In genomic region chr13:110957181-110957884, GRCh38 we compare ENCODE assay signal across 13 cellular contexts. TPM values are rescaled to one million over a fixed set of nuclear protein-coding genes. Genes with fewer than 3 reads are reported as not detected.
DNase-seq lines count a peak whose midpoint lies in the region; ATAC-seq and TF ChIP-seq lines count a peak whose summit lies in the region.
"Had no signal": no experiment of that assay in that cellular context is flagged by ENCODE, and none has a peak within 500 bp of the region (broad histone marks: within the 10 kb centered on the region; RNA-seq: fewer than 3 reads in every experiment).

No MANE protein-coding gene starts in this region.

- no peaks in the 10 kb centered on the region for H4K20me1 ChIP-seq in GM23338 (replicated peaks; ENCODE audit: insufficient read depth)

- H3K4me1 ChIP-seq in GM23338 (ENCODE audit: insufficient read depth) (no peaks in the 10 kb centered on the region), tibial nerve (peaks cover 0 to 12% (median 3%) of the 10 kb centered on the region in 4 donors)
- H3K4me1 ChIP-seq: uterus had no signal

- H3K36me3 ChIP-seq in GM23338 (ENCODE audit: insufficient read depth) (peaks cover 13% of the 10 kb centered on the region; the same call in 1 of the 2 replicates), tibial nerve (no peaks in the 10 kb centered on the region)
- H3K36me3 ChIP-seq: uterus had no signal

- no peak overlapping the region for H2AFZ ChIP-seq in GM23338

- no peak overlapping the region for H3K27ac Mint-ChIP-seq in GM23338
- H3K27ac Mint-ChIP-seq: naive thymus-derived CD8-positive, alpha-beta T cell had no signal

- H3F3A ChIP-seq in GM23338 (replicated peaks; ENCODE audit: low read depth): no peaks in the 10 kb centered on the region

- no peak for TF ChIP-seq POLR2A in tibial nerve (IDR thresholded peaks at IDR 0.05)

- no peak for TF ChIP-seq EP300 in tibial nerve (IDR thresholded peaks at IDR 0.05)

- TF ChIP-seq CTCF in AG04450 (IDR thresholded peaks at IDR 0.05; ENCODE audit: low read depth, low read length): peak; percentile 45
- TF ChIP-seq CTCF in GM23338 (conservative IDR thresholded peaks at IDR 0.05; ENCODE audit: low read depth in 2 of 2): peak; percentile 61 to 89
- TF ChIP-seq CTCF in RWPE1 (conservative IDR thresholded peaks at IDR 0.05; ENCODE audit: low read depth): no peak
- TF ChIP-seq CTCF in fibroblast of villous mesenchyme (IDR thresholded peaks at IDR 0.05; ENCODE audit: insufficient read depth, low read depth, low read length): peak; percentile 9
- no peak for TF ChIP-seq CTCF in tibial nerve (IDR thresholded peaks at IDR 0.05)

- CTCF ChIA-PET in AG04450 (lab: Charles Lee) (interaction anchor here (1.5 kb wide), 1 partner anchor 18 kb away, joined by 5 read pairs; no protein-coding TSS in a partner anchor), RWPE1 (lab: Yijun Ruan, JAX) (no interaction called here)

- POLR2A ChIA-PET in AG04450 (lab: Yijun Ruan, JAX): interaction anchor here (1.3 kb wide), 1 partner anchor 42 kb away, joined by 3 read pairs; no protein-coding TSS in a partner anchor
- POLR2A ChIA-PET in RWPE1 (lab: Yijun Ruan, JAX; ENCODE audit: low non-redundant PET): no interaction called here

- H3K9me3 Mint-ChIP-seq in GM23338: peaks cover 28% of the 10 kb centered on the region

- no peak overlapping the region for H3K4me3 Mint-ChIP-seq in GM23338
- H3K4me3 Mint-ChIP-seq: naive thymus-derived CD8-positive, alpha-beta T cell had no signal

- H3K27ac ChIP-seq in AG04450 (ENCODE audit: low read depth, low read length) (peak overlapping the region; percentile 34), GM23338 (ENCODE audit: low read depth) (no peak overlapping the region), RWPE1 (0 out of 2 replicates have a peak overlapping the region, but pooled peaks have one; percentile 7), tibial nerve (no peak overlapping the region)
- H3K27ac ChIP-seq: skin epidermis, uterus had no signal

- 76 to 84% methylated on average over 10 of the region's 10 CpGs for WGBS in tibial nerve, 2 donors

- ATAC-seq in GM23338 (peak; percentile 52), GM19467 (IDR thresholded peaks at IDR 0.05; ENCODE audit: unreplicated experiment) (no peak)
- ATAC-seq: naive thymus-derived CD8-positive, alpha-beta T cell; Panc1 had no signal

- H3K9me3 ChIP-seq in AG04450 (ENCODE audit: control insufficient read depth, insufficient read depth, low read length) (peaks cover 7% of the 10 kb centered on the region; the same call in 1 of the 2 replicates), tibial nerve (peaks cover 0 to 9% (median 0%) of the 10 kb centered on the region in 4 donors)
- H3K9me3 ChIP-seq: uterus had no signal

- no peak overlapping the region for H3K4me3 ChIP-seq in AG04450 (ENCODE audit: low read depth, low read length)
- no peak overlapping the region for H3K4me3 ChIP-seq in GM23338
- no peak overlapping the region for H3K4me3 ChIP-seq in fibroblast of villous mesenchyme (ENCODE audit: low read depth, low read length)
- H3K4me3 ChIP-seq in tibial nerve: no peak overlapping the region
- H3K4me3 ChIP-seq: skin epidermis, uterus had no signal

- H3K27me3 Mint-ChIP-seq in GM23338 (ENCODE audit: insufficient read depth, low read depth, poor library complexity): no peaks in the 10 kb centered on the region

- peaks cover 8% of the 10 kb centered on the region; the same call in 1 of the 3 replicates for H3K36me3 Mint-ChIP-seq in GM23338 (ENCODE audit: low read depth)

- no peaks in the 10 kb centered on the region; the same call in 2 of the 3 replicates for H3K4me1 Mint-ChIP-seq in GM23338
- H3K4me1 Mint-ChIP-seq: naive thymus-derived CD8-positive, alpha-beta T cell had no signal

- no peak for DNase-seq in AG04450 (ENCODE audit: low read depth, low spot score)
- DNase-seq in GM23338 (ENCODE audit: low spot score): peak; percentile 63
- DNase-seq in RWPE1 (ENCODE audit: low spot score): no peak
- no peak for DNase-seq in fibroblast of villous mesenchyme (ENCODE audit: low read depth)
- no peak for DNase-seq in NCI-H226
- DNase-seq in DMS79 (lab: John Stamatoyannopoulos, UW): no peak
- no peak for DNase-seq in tibial nerve (ENCODE audit: low spot score in 2 of 2)
- DNase-seq: naive thymus-derived CD8-positive, alpha-beta T cell; NCI-H2081; uterus had no signal

- H3K79me2 ChIP-seq in GM23338 (replicated peaks; ENCODE audit: insufficient read depth): no peaks in the 10 kb centered on the region

- H3K27me3 ChIP-seq in AG04450 (ENCODE audit: control insufficient read depth, insufficient read depth, low read length) (no peaks in the 10 kb centered on the region), GM23338 (ENCODE audit: insufficient read depth) (no peaks in the 10 kb centered on the region), tibial nerve (no peaks in the 10 kb centered on the region)
- H3K27me3 ChIP-seq: uterus had no signal

- no peak overlapping the region for H3K4me2 ChIP-seq in GM23338

- no peaks in the 10 kb centered on the region; the same call in 1 of the 2 replicates for H3K9me2 ChIP-seq in GM23338 (ENCODE audit: insufficient read depth)

TF ChIP-seq in GM23338, 12 proteins besides CTCF, POLR2A, EP300 and RAD21 (continues in another document):
- TF ChIP-seq NANOG (IDR thresholded peaks at IDR 0.05; ENCODE audit: borderline replicate concordance) (no peak), JUNB (IDR thresholded peaks at IDR 0.05; ENCODE audit: unreplicated experiment) (no peak), ETS1 (IDR thresholded peaks at IDR 0.05) (no peak), CREB1 (CRISPR knock-in tag; IDR thresholded peaks at IDR 0.05; ENCODE audit: low read depth) (no peak), ZNF331 (CRISPR knock-in tag; IDR thresholded peaks at IDR 0.05; ENCODE audit: low read depth) (no peak), POLR2AphosphoS5 (IDR thresholded peaks at IDR 0.05; ENCODE audit: low read depth) (no peak), ZNF114 (CRISPR knock-in tag; IDR thresholded peaks at IDR 0.05) (no peak), EZH2 (IDR thresholded peaks at IDR 0.05; ENCODE audit: low read depth, unreplicated experiment) (no peak), STAT1 (IDR thresholded peaks at IDR 0.05; ENCODE audit: unreplicated experiment) (no peak), REST (IDR thresholded peaks at IDR 0.05; ENCODE audit: unreplicated experiment) (no peak)

RNA-seq across cellular contexts. Expression of gene ANKRD10, which starts 42.5 kb away (rescaled TPM):
- polyA plus RNA-seq in AG04450 (2011; rRNA removed) (85.8 and 105 TPM in 2 replicates), GM23338 (2016; fragmentation: Nextera tagmentation; extraction: Ambion mirVana) (210 and 277 TPM in 2 replicates)
- 101 and 113 TPM in 2 replicates for polyA minus RNA-seq in AG04450 (2011; rRNA and poly(A)+ RNA removed)
- 224 and 250 TPM in 2 replicates for total RNA-seq in GM23338 (2014; rRNA removed; shearing (Covaris generic))
- total RNA-seq in fibroblast of villous mesenchyme (60.5 and 89.5 TPM in 2 replicates), tibial nerve (100 to 1,000 TPM; 200 to 241 (median 207) TPM)

Comparison
In these comparisons a context has a peak if more than half of its experiments do, and no peak if none do; other contexts are left out.
1. H3K27ac ChIP-seq: peak in AG04450 (single experiment) and RWPE1 (single experiment); none in GM23338 (single experiment) and tibial nerve (0 of 4).
2. CTCF ChIP-seq: peak in AG04450 (single experiment), GM23338 (2 of 2) and fibroblast of villous mesenchyme (single experiment); none in RWPE1 (single experiment) and tibial nerve (0 of 5).